In genomic region chr7:75738975-75739795, GRCh38 we compare ENCODE assay signal across 8 cellular contexts. TPM values are rescaled to one million over a fixed set of nuclear protein-coding genes. Genes with fewer than 3 reads are reported as not detected.
DNase-seq lines count a peak whose midpoint lies in the region; ATAC-seq, FAIRE-seq and TF ChIP-seq lines count a peak whose summit lies in the region.

No MANE protein-coding gene starts in this region.

- peak; percentile 95 for ATAC-seq in activated T-helper 17 cell treated with anti-CD3 and anti-CD28 coated beads, Interleukin-2, amount 50 U/mL, for 72 hours (replicated peaks)
- peak; percentile 97 to 98 for ATAC-seq in natural killer cell treated with Interleukin-12 subunit alpha and Interleukin-12 subunit beta and Interleukin-15 and Interleukin-18, amount 100 ng/mL, for 72 hours

- H3K4me3 ChIP-seq in LNCaP clone FGC (ENCODE audit: low read depth, low read length) (peak overlapping the region; percentile 79), fibroblast of mammary gland (ENCODE audit: control insufficient read depth, low read depth, low read length) (peak overlapping the region; percentile 86)

- TF ChIP-seq POLR2A in H54 (IDR thresholded peaks at IDR 0.05; ENCODE audit: low read depth, low read length) = peak; percentile 38

- H3K4me1 Mint-ChIP-seq in activated T-helper 17 cell treated with anti-CD3 and anti-CD28 coated beads, Interleukin-2, amount 50 U/mL, for 72 hours = peaks cover 10% of the 10 kb centered on the region
- H3K4me1 Mint-ChIP-seq in natural killer cell treated with Interleukin-12 subunit alpha and Interleukin-12 subunit beta and Interleukin-15 and Interleukin-18, amount 100 ng/mL, for 72 hours (ENCODE audit: low read depth in 2 of 2) = peaks cover 26 to 34% of the 10 kb centered on the region in 2 donors

- FAIRE-seq in H54 (lab: Jason Lieb, UNC) = no peak

- peak overlapping the region; percentile 87 for H3K4me3 Mint-ChIP-seq in activated T-helper 17 cell treated with anti-CD3 and anti-CD28 coated beads, Interleukin-2, amount 50 U/mL, for 72 hours
- peak overlapping the region; percentile 92 for H3K4me3 Mint-ChIP-seq in natural killer cell treated with Interleukin-12 subunit alpha and Interleukin-12 subunit beta and Interleukin-15 and Interleukin-18, amount 100 ng/mL, for 72 hours

- peaks cover 3% of the 10 kb centered on the region for H3K27me3 Mint-ChIP-seq in activated T-helper 17 cell treated with anti-CD3 and anti-CD28 coated beads, Interleukin-2, amount 50 U/mL, for 72 hours
- H3K27me3 Mint-ChIP-seq in natural killer cell treated with Interleukin-12 subunit alpha and Interleukin-12 subunit beta and Interleukin-15 and Interleukin-18, amount 100 ng/mL, for 72 hours = peaks cover 0 to 12% of the 10 kb centered on the region in 2 donors

- peak overlapping the region; percentile 84 for H3K27ac Mint-ChIP-seq in activated T-helper 17 cell treated with anti-CD3 and anti-CD28 coated beads, Interleukin-2, amount 50 U/mL, for 72 hours
- H3K27ac Mint-ChIP-seq in natural killer cell treated with Interleukin-12 subunit alpha and Interleukin-12 subunit beta and Interleukin-15 and Interleukin-18, amount 100 ng/mL, for 72 hours = peak overlapping the region; percentile 73 to 77

- H3K9me3 Mint-ChIP-seq in activated T-helper 17 cell treated with anti-CD3 and anti-CD28 coated beads, Interleukin-2, amount 50 U/mL, for 72 hours = no peaks in the 10 kb centered on the region
- no peaks in the 10 kb centered on the region for H3K9me3 Mint-ChIP-seq in natural killer cell treated with Interleukin-12 subunit alpha and Interleukin-12 subunit beta and Interleukin-15 and Interleukin-18, amount 100 ng/mL, for 72 hours

- no peaks in the 10 kb centered on the region for H3K36me3 Mint-ChIP-seq in activated T-helper 17 cell treated with anti-CD3 and anti-CD28 coated beads, Interleukin-2, amount 50 U/mL, for 72 hours (ENCODE audit: low read depth)
- no peaks in the 10 kb centered on the region for H3K36me3 Mint-ChIP-seq in natural killer cell treated with Interleukin-12 subunit alpha and Interleukin-12 subunit beta and Interleukin-15 and Interleukin-18, amount 100 ng/mL, for 72 hours

- no peak for TF ChIP-seq CTCF in LNCaP clone FGC (IDR thresholded peaks at IDR 0.05; ENCODE audit: control insufficient read depth, extremely low read depth, insufficient read depth)
- no peak for TF ChIP-seq CTCF in fibroblast of mammary gland (conservative IDR thresholded peaks at IDR 0.05; ENCODE audit: control insufficient read depth, insufficient read depth, low read depth, low read length)

- peak; percentile 99 for DNase-seq in EL
- DNase-seq in H54 (ENCODE audit: insufficient read length, low spot score) = peak; percentile 95
- DNase-seq in LNCaP clone FGC (ENCODE audit: low read depth) = peak; percentile 85
- DNase-seq in RPMI7951 (ENCODE audit: low read depth) = peak; percentile 98
- DNase-seq in fibroblast of mammary gland (ENCODE audit: low read depth) = peak; percentile 97
- DNase-seq in natural killer cell treated with Interleukin-12 subunit alpha and Interleukin-12 subunit beta and Interleukin-15 and Interleukin-18, amount 100 ng/mL, for 72 hours (ENCODE audit: low spot score) = peak; percentile 100
- DNase-seq in stimulated activated naive CD4-positive, alpha-beta T cell (lab: John Stamatoyannopoulos, UW) = peak; percentile 97 to 100 (median 99)

RNA-seq across cellular contexts. Expression of gene HIP1, which starts 0.4 kb away (rescaled TPM):
- total RNA-seq in RPMI7951 (2014; rRNA removed; shearing (Covaris generic)) = 20.9 and 22.9 TPM in 2 replicates
- 10 to 100 TPM in 1 of 2 donors, 1 to 10 TPM in 1; 9.8 to 13.0 TPM for total RNA-seq in activated T-helper 17 cell treated with anti-CD3 and anti-CD28 coated beads, Interleukin-2, amount 50 U/mL, for 72 hours
- total RNA-seq in natural killer cell treated with Interleukin-12 subunit alpha and Interleukin-12 subunit beta and Interleukin-15 and Interleukin-18, amount 100 ng/mL, for 72 hours = 10 to 100 TPM; 13.5 to 22.0 TPM

RNA-seq across cellular contexts. Expression of gene CCL26, which starts 32.8 kb away (rescaled TPM):
- 0.36 and 0.78 TPM in 2 replicates for total RNA-seq in RPMI7951 (2014; rRNA removed; shearing (Covaris generic))
- total RNA-seq in activated T-helper 17 cell treated with anti-CD3 and anti-CD28 coated beads, Interleukin-2, amount 50 U/mL, for 72 hours = not detected
- not detected for total RNA-seq in natural killer cell treated with Interleukin-12 subunit alpha and Interleukin-12 subunit beta and Interleukin-15 and Interleukin-18, amount 100 ng/mL, for 72 hours

Comparison
In these comparisons a context has a peak if more than half of its experiments do, and no peak if none do; other contexts are left out.
1. Peak in every context shown above with its lines: DNase-seq, ATAC-seq and H3K4me3 ChIP-seq.